8 cellular contexts compared by ENCODE assay signal in genomic region chr19:1205114-1206062, GRCh38. TPM values are rescaled to one million over a fixed set of nuclear protein-coding genes. Genes with fewer than 3 reads are reported as not detected.
DNase-seq lines count a peak whose midpoint lies in the region; ATAC-seq, FAIRE-seq and TF ChIP-seq lines count a peak whose summit lies in the region.

A gene with protein sequence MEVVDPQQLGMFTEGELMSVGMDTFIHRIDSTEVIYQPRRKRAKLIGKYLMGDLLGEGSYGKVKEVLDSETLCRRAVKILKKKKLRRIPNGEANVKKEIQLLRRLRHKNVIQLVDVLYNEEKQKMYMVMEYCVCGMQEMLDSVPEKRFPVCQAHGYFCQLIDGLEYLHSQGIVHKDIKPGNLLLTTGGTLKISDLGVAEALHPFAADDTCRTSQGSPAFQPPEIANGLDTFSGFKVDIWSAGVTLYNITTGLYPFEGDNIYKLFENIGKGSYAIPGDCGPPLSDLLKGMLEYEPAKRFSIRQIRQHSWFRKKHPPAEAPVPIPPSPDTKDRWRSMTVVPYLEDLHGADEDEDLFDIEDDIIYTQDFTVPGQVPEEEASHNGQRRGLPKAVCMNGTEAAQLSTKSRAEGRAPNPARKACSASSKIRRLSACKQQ (plus strand): TSS chr19:1205778. CDS start chr19:1206914, 1,136 bp downstream.

- peak within 1 kb of the TSS; percentile 94; the same call in 1 of the 2 replicates for H3K27ac Mint-ChIP-seq in WTC11

- H3F3A ChIP-seq in smooth muscle cell (ENCODE audit: low read depth), result peaks cover 25% of the 10 kb centered on the region

- peak within 1 kb of the TSS; percentile 95 for H3K4me3 Mint-ChIP-seq in WTC11

- DNase-seq in AG04449 (ENCODE audit: low read depth, low spot score) (peak; percentile 65), NCI-H2227 (lab: John Stamatoyannopoulos, UW; ENCODE audit: unreplicated experiment) (peak; percentile 97), WTC11 (ENCODE audit: low spot score) (peak; percentile 99), bronchial epithelial cell (ENCODE audit: low read depth) (peak; percentile 82), iPS-NIHi7 (ENCODE audit: extremely low spot score) (peak; percentile 100), smooth muscle cell (lab: John Stamatoyannopoulos, UW; ENCODE audit: unreplicated experiment) (peak; percentile 94)

- FAIRE-seq in bronchial epithelial cell (lab: Jason Lieb, UNC), result no peak

- 9% methylated on average over 43 of the region's 106 CpGs for WGBS in smooth muscle cell (ENCODE audit: low lambda C conversion rate)

- H3K4me3 ChIP-seq in AG04449 (ENCODE audit: low read depth, low read length) (peak within 1 kb of the TSS; percentile 75), bronchial epithelial cell (ENCODE audit: low read depth, low read length) (peak within 1 kb of the TSS; percentile 69), smooth muscle cell (peak within 1 kb of the TSS; percentile 88)

- H3K27me3 ChIP-seq in bronchial epithelial cell (ENCODE audit: control insufficient read depth, insufficient read depth, low read length) (no peaks in the 10 kb centered on the region), smooth muscle cell (ENCODE audit: low read depth) (no peaks in the 10 kb centered on the region)

- POLR2A ChIA-PET in AG04449 (lab: Yijun Ruan, JAX), result no interaction called here
- POLR2A ChIA-PET in WTC11 (lab: Charles Lee), result interaction anchor here (0.7 kb wide), 1 partner anchor 100 kb away, joined by 3 read pairs; no protein-coding TSS in a partner anchor

- H3K36me3 Mint-ChIP-seq in WTC11, result peaks cover 10% of the 10 kb centered on the region

- no peaks in the 10 kb centered on the region for H3K27me3 Mint-ChIP-seq in WTC11 (ENCODE audit: low read depth)

- H3K4me2 ChIP-seq in smooth muscle cell, result peak within 1 kb of the TSS; percentile 99

- peaks cover 29% of the 10 kb centered on the region for H4K20me1 ChIP-seq in smooth muscle cell (ENCODE audit: low read depth)

- H3K27ac ChIP-seq in smooth muscle cell (ENCODE audit: low read depth), result peak within 1 kb of the TSS; percentile 46

- peaks cover 24% of the 10 kb centered on the region for H3K4me1 ChIP-seq in smooth muscle cell (ENCODE audit: low read depth)

- peak within 1 kb of the TSS; percentile 70 for H2AFZ ChIP-seq in smooth muscle cell (ENCODE audit: low read depth)

- TF ChIP-seq CTCF in AG04449 (IDR thresholded peaks at IDR 0.05; ENCODE audit: insufficient read depth, low read length, missing control alignments) (no peak), WTC11 (IDR thresholded peaks at IDR 0.05) (no peak), bronchial epithelial cell (IDR thresholded peaks at IDR 0.05; ENCODE audit: insufficient read depth, low read length, severe bottlenecking) (no peak), smooth muscle cell (IDR thresholded peaks at IDR 0.05; ENCODE audit: borderline replicate concordance, insufficient read depth, poor library complexity, severe bottlenecking) (no peak)

- H3K79me2 ChIP-seq in smooth muscle cell (ENCODE audit: low read depth), result peaks cover 43% of the 10 kb centered on the region

- peak within 1 kb of the TSS; percentile 77 for H3K9ac ChIP-seq in smooth muscle cell (ENCODE audit: low read depth)

- no peaks in the 10 kb centered on the region for H3K9me3 Mint-ChIP-seq in WTC11

- CTCF ChIA-PET in AG04449 (lab: Yijun Ruan, JAX) (interaction anchor here (3.1 kb wide), 1 partner anchor 11 kb away, joined by 27 read pairs; no protein-coding TSS in a partner anchor), WTC11 (lab: Charles Lee) (no interaction called here)

- peak; percentile 78 for ATAC-seq in GM18873 (IDR thresholded peaks at IDR 0.05; ENCODE audit: low FRiP score, unreplicated experiment)
- ATAC-seq in HG03139 (IDR thresholded peaks at IDR 0.05; ENCODE audit: unreplicated experiment), result peak; percentile 79
- peak; percentile 94 for ATAC-seq in WTC11

- H3K4me1 Mint-ChIP-seq in WTC11, result peaks cover 25% of the 10 kb centered on the region

- H3K9me3 ChIP-seq in smooth muscle cell (replicated peaks; ENCODE audit: low read depth), result no peaks in the 10 kb centered on the region

- peaks cover 4% of the 10 kb centered on the region for H3K36me3 ChIP-seq in bronchial epithelial cell (ENCODE audit: control insufficient read depth, insufficient read depth, low read length)
- H3K36me3 ChIP-seq in smooth muscle cell (ENCODE audit: low read depth), result no peaks in the 10 kb centered on the region

TF ChIP-seq in WTC11, 78 proteins besides CTCF, POLR2A, EP300 and RAD21 (continues in another document):
- TF ChIP-seq SP1 (CRISPR knock-in tag; conservative IDR thresholded peaks at IDR 0.05) (peak; percentile 99), AFF4 (CRISPR knock-in tag; IDR thresholded peaks at IDR 0.05; ENCODE audit: borderline replicate concordance) (no peak), HMGXB4 (CRISPR knock-in tag; IDR thresholded peaks at IDR 0.05) (peak; percentile 64), FOXK1 (CRISPR knock-in tag; IDR thresholded peaks at IDR 0.05) (peak; percentile 98), NR2C2 (CRISPR knock-in tag; IDR thresholded peaks at IDR 0.05) (peak; percentile 71), USF1 (CRISPR knock-in tag; IDR thresholded peaks at IDR 0.05) (peak; percentile 55; the same call in 1 of the 2 replicates), ETV6 (CRISPR knock-in tag; IDR thresholded peaks at IDR 0.05) (peak; percentile 58; the same call in 1 of the 2 replicates), E2F5 (CRISPR knock-in tag; IDR thresholded peaks at IDR 0.05) (peak; percentile 79)

RNA-seq across cellular contexts. Expression of the gene that starts here (rescaled TPM):
- 106 to 112 TPM (median 106 TPM) in 3 replicates for total RNA-seq in WTC11 (2021)
- total RNA-seq in bronchial epithelial cell, result 110 and 117 TPM in 2 replicates
- 23.6 and 29.3 TPM in 2 replicates for total RNA-seq in smooth muscle cell
- 62.3 and 79.7 TPM in 2 replicates for polyA plus RNA-seq in smooth muscle cell

Comparison
In these comparisons a context has a peak if more than half of its experiments do, and no peak if none do; other contexts are left out.
1. Peak in every context shown above with its lines: DNase-seq, ATAC-seq, H3K4me3 ChIP-seq and H3K27ac ChIP-seq.